In genomic region chr9:93205896-93206575, GRCh38 we compare ENCODE assay signal across 1 cellular context.
TF ChIP-seq lines count a peak whose summit lies in the region.

No MANE protein-coding gene starts in this region.

TF ChIP-seq in SK-N-SH, 30 proteins besides CTCF, POLR2A, EP300 and RAD21:
- TF ChIP-seq SMC3 (IDR thresholded peaks at IDR 0.05; ENCODE audit: low read depth, low read length) (no peak), MXI1 (IDR thresholded peaks at IDR 0.05; ENCODE audit: low read depth, low read length) (no peak)
